ENCODE assay signal across 8 cellular contexts in the genomic region with DNA sequence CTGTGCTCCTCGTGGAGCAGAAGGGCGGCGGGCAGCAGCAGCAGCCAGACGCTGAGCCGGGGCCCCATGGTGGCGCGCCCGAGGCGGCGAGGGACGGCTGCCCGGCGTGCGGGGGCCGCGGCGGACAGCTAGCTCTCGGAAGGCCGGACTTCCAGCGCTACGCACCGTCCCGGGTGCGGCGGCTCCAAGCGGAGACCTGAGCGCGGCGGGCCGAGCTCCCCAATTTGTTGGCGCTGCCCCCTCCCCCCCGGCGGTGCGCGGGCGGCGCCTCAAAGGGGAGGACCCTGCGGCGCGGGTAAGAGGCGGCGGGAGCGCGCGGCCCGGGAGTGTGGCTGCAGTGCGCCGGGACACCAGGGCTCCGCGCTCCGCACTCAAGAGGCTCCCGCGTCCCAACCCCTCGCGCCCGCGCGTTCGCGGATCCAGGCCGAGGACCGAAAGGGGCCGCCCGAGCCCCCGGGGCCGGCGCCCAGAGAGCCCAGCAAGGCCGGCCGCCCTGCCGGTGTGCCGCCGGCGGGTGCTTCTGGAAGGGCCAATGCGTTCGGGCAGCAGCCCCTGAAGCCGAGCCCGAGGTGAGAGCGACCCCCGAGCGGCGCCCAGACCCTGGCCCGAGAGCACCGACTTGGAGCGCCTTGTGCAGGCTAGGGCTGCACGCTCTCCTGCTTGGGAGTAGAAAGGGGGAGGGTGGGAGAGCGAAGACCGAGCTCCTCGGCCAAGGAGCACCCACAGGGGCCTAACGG. TPM values are rescaled to one million over a fixed set of nuclear protein-coding genes. Genes with fewer than 3 reads are reported as not detected.
DNase-seq lines count a peak whose midpoint lies in the region; ATAC-seq, FAIRE-seq and TF ChIP-seq lines count a peak whose summit lies in the region.

A gene (minus strand): TSS at position 198 of the 737 bp plus-strand sequence. CDS start 130 bp downstream, at position 68.
A gene (plus strand): TSS at position 325 of the 737 bp plus-strand sequence. CDS start 620 bp downstream, outside the sequence.

- DNase-seq in DMS 273 (lab: John Stamatoyannopoulos, UW; ENCODE audit: unreplicated experiment): peak; percentile 77
- peak; percentile 80 to 93 for DNase-seq in SJSA1 (ENCODE audit: low read depth in 1 of 2, low spot score in 2 of 2)
- DNase-seq in glomerular endothelial cell (ENCODE audit: extremely low read depth, low read depth, low spot score): no peak
- DNase-seq in pancreas: peak in 5 of 6 donors; percentile 27 to 78 (median 63)
- DNase-seq in KBM-7: no peak
- no peak for DNase-seq in NCI-H1092 treated with DMSO at 0.1 percent for 48 hours (lab: John Stamatoyannopoulos, UW)
- DNase-seq in GM10266 (ENCODE audit: extremely low spot score): no peak

- H3K4me3 ChIP-seq in SJSA1 (peak within 1 kb of the TSS; percentile 93), pancreas (peak within 1 kb of the TSS; percentile 33 to 65 (median 54))

- FAIRE-seq in pancreas (lab: Jason Lieb, UNC): no peak

- no peak for TF ChIP-seq CTCF in pancreas (IDR thresholded peaks at IDR 0.05)
- no peak for TF ChIP-seq CTCF in GM10266 (IDR thresholded peaks at IDR 0.05; ENCODE audit: control insufficient read depth, insufficient read depth, low read depth, missing control alignments)

- peak within 1 kb of the TSS; percentile 72 for H3K27ac ChIP-seq in SJSA1
- peak within 1 kb of the TSS; percentile 26 to 70 (median 52) for H3K27ac ChIP-seq in pancreas

- WGBS in pancreas, 2 donors: 1% methylated on average over 34 to 89 of the region's 89 CpGs

- H3K9me3 ChIP-seq in SJSA1 (replicated peaks) (no peaks in the 10 kb centered on the region), pancreas (no peaks in the 10 kb centered on the region)

- in situ Hi-C loops in KBM-7 (cut with MboI; ENCODE audit: low pct_unique_long_range_greater_than_20kb, low sequenced_read_pairs): no loop called here

- intact Hi-C loops in pancreas (cut with DNase I): no loop called here

- H3K4me1 ChIP-seq in SJSA1 (replicated peaks) (peaks cover 87% of the 10 kb centered on the region), pancreas (no peaks in the 10 kb centered on the region)

- H3K27me3 ChIP-seq in SJSA1 (replicated peaks): no peaks in the 10 kb centered on the region
- H3K27me3 ChIP-seq in pancreas: peaks cover 0 to 6% (median 2%) of the 10 kb centered on the region in 4 donors

- ATAC-seq in pancreas (peak; percentile 61 to 76 (median 66)), GM18520 (IDR thresholded peaks at IDR 0.05; ENCODE audit: unreplicated experiment) (no peak)

- H3K36me3 ChIP-seq in SJSA1 (peaks cover 82% of the 10 kb centered on the region), pancreas (no peaks in the 10 kb centered on the region)

RNA-seq across cellular contexts. Expression of the first gene that starts in this region (rescaled TPM):
- 489 and 591 TPM in 2 replicates for total RNA-seq in SJSA1 (2014; rRNA removed; shearing (Covaris generic))
- total RNA-seq in glomerular endothelial cell (2,241 and 4,558 TPM in 2 replicates), pancreas (100 to 1,000 TPM in 2 of 6 donors, 10 to 100 TPM in 4; 20.7 to 167 (median 51.7) TPM)
- polyA plus RNA-seq in pancreas: 10 to 100 TPM; 22.5 to 35.0 TPM

RNA-seq across cellular contexts. Expression of the second gene that starts in this region (rescaled TPM):
- total RNA-seq in SJSA1 (2014; rRNA removed; shearing (Covaris generic)): 677 and 741 TPM in 2 replicates
- total RNA-seq in glomerular endothelial cell (1,851 and 3,750 TPM in 2 replicates), pancreas (100 to 1,000 TPM in 1 of 6 donors, 10 to 100 TPM in 5; 18.4 to 130 (median 46.9) TPM)
- polyA plus RNA-seq in pancreas: 10 to 100 TPM; 37.0 to 46.6 TPM

Comparison
In these comparisons a context has a peak if more than half of its experiments do, and no peak if none do; other contexts are left out.
1. DNase-seq: peak in DMS 273 (single experiment), SJSA1 (2 of 2) and pancreas (5 of 6); none in glomerular endothelial cell (single experiment), KBM-7 (single experiment), NCI-H1092 treated with DMSO at 0.1 percent for 48 hours (single experiment) and GM10266 (single experiment).